In the genomic region with DNA sequence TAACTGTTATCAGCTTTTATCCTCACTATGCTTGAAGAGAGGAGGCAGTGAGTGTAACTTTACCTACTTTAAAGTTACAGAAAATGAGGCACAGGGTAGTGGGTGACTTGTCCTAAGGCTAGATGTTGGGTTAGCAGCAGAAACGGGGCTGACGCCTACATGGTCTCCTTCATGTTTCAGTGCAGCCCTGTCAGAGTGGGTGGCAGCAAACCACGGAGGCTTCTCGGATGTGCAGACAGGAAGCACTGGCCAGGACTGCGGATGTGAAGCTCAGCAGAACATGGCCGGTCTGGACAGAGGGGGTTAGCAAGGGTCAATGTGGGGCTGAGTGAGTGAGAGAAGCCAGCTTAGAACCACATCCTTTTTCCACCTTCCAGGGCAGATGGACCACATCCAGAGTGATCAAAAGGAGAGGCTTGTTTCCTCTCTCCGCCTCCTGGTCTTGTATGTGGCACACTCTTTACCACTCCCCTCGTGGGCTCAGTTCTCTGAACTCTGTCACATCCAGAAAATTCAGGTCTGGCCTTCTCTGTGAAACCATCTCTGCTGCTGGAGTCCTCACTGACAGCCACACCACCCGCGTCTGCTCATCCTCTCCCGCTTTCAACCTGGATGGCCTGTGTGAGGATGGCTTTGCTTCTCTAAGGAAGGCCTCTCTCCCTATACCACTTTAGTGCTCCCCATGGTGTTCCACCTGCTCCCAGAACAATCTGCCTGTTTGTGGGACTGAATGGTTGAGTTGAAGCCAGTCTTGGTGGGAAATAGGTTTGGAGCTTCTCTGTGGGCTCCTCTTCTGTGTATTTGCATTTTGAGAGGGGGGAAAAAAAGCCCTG, we compare ENCODE assay signal across 8 cellular contexts. TPM values are rescaled to one million over a fixed set of nuclear protein-coding genes. Genes with fewer than 3 reads are reported as not detected.
DNase-seq lines count a peak whose midpoint lies in the region; ATAC-seq and TF ChIP-seq lines count a peak whose summit lies in the region.

No MANE protein-coding gene starts in this region.

- H3K4me1 Mint-ChIP-seq in central memory CD8-positive, alpha-beta T cell, result peaks cover 75% of the 10 kb centered on the region
- peaks cover 69 to 97% (median 82%) of the 10 kb centered on the region in 3 donors for H3K4me1 Mint-ChIP-seq in naive B cell
- H3K4me1 Mint-ChIP-seq in stimulated activated naive CD8-positive, alpha-beta T cell treated with anti-CD3 and anti-CD28 coated beads, Interleukin-15, Interleukin-2, amounts not matched to agents 100 ng/mL and 50 ng/mL, for 24 hours (ENCODE audit: low read depth), result peaks cover 96% of the 10 kb centered on the region

- H3K9me3 Mint-ChIP-seq in central memory CD8-positive, alpha-beta T cell, result no peaks in the 10 kb centered on the region
- no peaks in the 10 kb centered on the region for H3K9me3 Mint-ChIP-seq in naive B cell
- H3K9me3 Mint-ChIP-seq in stimulated activated naive CD8-positive, alpha-beta T cell treated with anti-CD3 and anti-CD28 coated beads, Interleukin-15, Interleukin-2, amounts not matched to agents 100 ng/mL and 50 ng/mL, for 24 hours, result no peaks in the 10 kb centered on the region

- peak; percentile 44 for DNase-seq in activated CD4-positive, CD25-positive, alpha-beta regulatory T cell treated with anti-CD3 and anti-CD28 coated beads, Interleukin-2, amount 50 U/mL, for 16 hours (ENCODE audit: low read depth, low spot score)
- DNase-seq in central memory CD8-positive, alpha-beta T cell (ENCODE audit: low spot score in 2 of 2), result peak; percentile 50 to 54
- DNase-seq in naive B cell (peak; percentile 61), NCI-H187 treated with DMSO at 0.1 percent for 48 hours (lab: John Stamatoyannopoulos, UW) (no peak), NCI-H146 treated with DMSO at 0.1 percent for 48 hours (lab: John Stamatoyannopoulos, UW; ENCODE audit: unreplicated experiment) (no peak)

- peak; percentile 82 for ATAC-seq in HG03196 (IDR thresholded peaks at IDR 0.05; ENCODE audit: unreplicated experiment)
- peak; percentile 90 for ATAC-seq in central memory CD8-positive, alpha-beta T cell (replicated peaks; ENCODE audit: extremely low read depth, poor library complexity, severe bottlenecking)
- peak; percentile 92 to 93 for ATAC-seq in naive B cell (ENCODE audit: low read depth in 2 of 2)

- peak overlapping the region; percentile 57 for H3K4me3 Mint-ChIP-seq in central memory CD8-positive, alpha-beta T cell
- H3K4me3 Mint-ChIP-seq in naive B cell, result peak overlapping the region; percentile 46 to 87 (median 83)
- H3K4me3 Mint-ChIP-seq in stimulated activated naive CD8-positive, alpha-beta T cell treated with anti-CD3 and anti-CD28 coated beads, Interleukin-15, Interleukin-2, amounts not matched to agents 100 ng/mL and 50 ng/mL, for 24 hours, result peak overlapping the region; percentile 77

- peak; percentile 25 for TF ChIP-seq POLR2A in GM19193 (IDR thresholded peaks at IDR 0.05; ENCODE audit: extremely low read depth, insufficient read depth, insufficient read length)

- H3K36me3 Mint-ChIP-seq in central memory CD8-positive, alpha-beta T cell (ENCODE audit: insufficient read depth), result peaks cover 8% of the 10 kb centered on the region
- H3K36me3 Mint-ChIP-seq in naive B cell, result no peaks in the 10 kb centered on the region
- peaks cover 33% of the 10 kb centered on the region for H3K36me3 Mint-ChIP-seq in stimulated activated naive CD8-positive, alpha-beta T cell treated with anti-CD3 and anti-CD28 coated beads, Interleukin-15, Interleukin-2, amounts not matched to agents 100 ng/mL and 50 ng/mL, for 24 hours (ENCODE audit: low read depth)

- H3K27me3 Mint-ChIP-seq in central memory CD8-positive, alpha-beta T cell, result no peaks in the 10 kb centered on the region
- no peaks in the 10 kb centered on the region for H3K27me3 Mint-ChIP-seq in naive B cell
- no peaks in the 10 kb centered on the region for H3K27me3 Mint-ChIP-seq in stimulated activated naive CD8-positive, alpha-beta T cell treated with anti-CD3 and anti-CD28 coated beads, Interleukin-15, Interleukin-2, amounts not matched to agents 100 ng/mL and 50 ng/mL, for 24 hours

- peak overlapping the region; percentile 84 for H3K27ac Mint-ChIP-seq in central memory CD8-positive, alpha-beta T cell (ENCODE audit: low read depth)
- peak overlapping the region; percentile 77 to 98 (median 92) for H3K27ac Mint-ChIP-seq in naive B cell
- H3K27ac Mint-ChIP-seq in stimulated activated naive CD8-positive, alpha-beta T cell treated with anti-CD3 and anti-CD28 coated beads, Interleukin-15, Interleukin-2, amounts not matched to agents 100 ng/mL and 50 ng/mL, for 24 hours, result peak overlapping the region; percentile 98

RNA-seq across cellular contexts. Expression of gene SUSD6, which starts 14.1 kb away (rescaled TPM):
- 10 to 100 TPM; 16.1 to 22.8 (median 19.4) TPM for polyA plus RNA-seq in naive B cell (ENCODE audit: low read depth in 6 of 6)

RNA-seq across cellular contexts. Expression of gene CCDC177, which starts 50.8 kb away (rescaled TPM):
- polyA plus RNA-seq in naive B cell (ENCODE audit: low read depth in 6 of 6), result not detected

Comparison
In these comparisons a context has a peak if more than half of its experiments do, and no peak if none do; other contexts are left out.
1. DNase-seq: peak in activated CD4-positive, CD25-positive, alpha-beta regulatory T cell treated with anti-CD3 and anti-CD28 coated beads, Interleukin-2, amount 50 U/mL, for 16 hours (single experiment), central memory CD8-positive, alpha-beta T cell (2 of 2) and naive B cell (single experiment); none in NCI-H187 treated with DMSO at 0.1 percent for 48 hours (single experiment) and NCI-H146 treated with DMSO at 0.1 percent for 48 hours (single experiment).
2. Peak in every context shown above with its lines, with median percentiles within 50 percentile points of each other: ATAC-seq, H3K27ac Mint-ChIP-seq and H3K4me3 Mint-ChIP-seq.